Comparison of ENCODE assay signal across 34 cellular contexts in the genomic region with DNA sequence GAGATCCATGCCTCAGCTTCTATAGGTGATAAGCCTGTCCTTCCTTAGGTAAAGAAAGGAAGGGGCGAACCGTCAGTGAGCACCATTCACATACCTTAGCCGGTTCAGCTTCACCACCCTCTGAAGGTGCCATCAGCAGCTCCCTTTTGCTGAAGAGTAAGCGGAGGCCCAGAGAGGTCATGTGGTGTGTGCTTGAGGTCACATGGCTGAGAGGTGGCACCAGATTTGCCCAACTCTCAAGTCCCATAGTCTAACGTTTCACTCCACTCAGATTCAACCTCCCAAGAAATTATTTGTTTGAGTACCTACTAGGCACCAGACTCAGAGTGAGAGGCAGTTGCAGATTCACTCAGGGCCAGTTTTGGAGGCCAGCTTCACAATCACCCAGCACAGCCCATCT. TPM values are rescaled to one million over a fixed set of nuclear protein-coding genes. Genes with fewer than 3 reads are reported as not detected.
"Had no signal": no experiment of that assay in that cellular context is flagged by ENCODE, and none has a peak within 500 bp of the region (broad histone marks: within the 10 kb centered on the region; RNA-seq: fewer than 3 reads in every experiment).

No MANE protein-coding gene starts in this region.

- DNase-seq: naive thymus-derived CD8-positive, alpha-beta T cell; nephron progenitor cell; nucleus accumbens; pancreas; retina; spleen; stimulated activated CD4-positive, alpha-beta T cell treated with anti-CD3 and anti-CD28 coated beads, Interleukin-12 subunit alpha, Interleukin-12 subunit beta, amount 100 ng/mL, for 4 hours; stimulated activated CD4-positive, alpha-beta T cell treated with anti-CD3 and anti-CD28 coated beads, Interleukin-1b, Interleukin-23, amount 100 ng/mL, for 48 hours; stimulated activated CD4-positive, alpha-beta T cell treated with anti-CD3 and anti-CD28 coated beads, Interleukin-4, amount 100 ng/mL, for 1 hour; stimulated activated CD4-positive, alpha-beta T cell treated with anti-CD3 and anti-CD28 coated beads, Interleukin-4, amount 100 ng/mL, for 4 hours; stimulated activated CD8-positive, alpha-beta memory T cell treated with anti-CD3 and anti-CD28 coated beads, Interleukin-4, amount 100 ng/mL, for 48 hours; stimulated activated naive CD4-positive, alpha-beta T cell; stimulated activated naive CD8-positive, alpha-beta T cell treated with anti-CD3 and anti-CD28 coated beads, Interleukin-15, amount 100 ng/mL, for 72 hours; stimulated activated naive CD8-positive, alpha-beta T cell treated with anti-CD3 and anti-CD28 coated beads, Interleukin-15, Interleukin-2, amounts not matched to agents 100 U/mL and 50 U/mL, for 24 hours; substantia nigra; testis; tibial artery; transverse colon; upper lobe of right lung; uterus had no signal

- FAIRE-seq: pancreas had no signal

- ATAC-seq: naive thymus-derived CD8-positive, alpha-beta T cell; natural killer cell treated with Interleukin-12 subunit alpha and Interleukin-12 subunit beta and Interleukin-15 and Interleukin-18, amount 100 ng/mL, for 72 hours; pancreas; sciatic nerve; stimulated activated memory B cell treated with anti-CD40 and anti-IgM and Interleukin-4, amounts not matched to agents 10 μg/mL and 1 μg/mL and 100 μg/mL, for 72 hours; stimulated activated naive CD8-positive, alpha-beta T cell treated with anti-CD3 and anti-CD28 coated beads, Interleukin-15, amount 100 ng/mL, for 72 hours; stimulated activated naive CD8-positive, alpha-beta T cell treated with anti-CD3 and anti-CD28 coated beads, Interleukin-15, Interleukin-2, amounts not matched to agents 100 U/mL and 50 U/mL, for 24 hours; upper lobe of right lung had no signal

- H3K4me1 ChIP-seq: pancreas, prostate gland, right atrium auricular region, spleen, suprapubic skin, testis, tibial artery, transverse colon, upper lobe of right lung, uterus had no signal

- H3K27me3 ChIP-seq: pancreas, right atrium auricular region, spleen, suprapubic skin, testis, tibial artery, transverse colon, upper lobe of right lung, uterus had no signal

- H3K4me3 ChIP-seq: pancreas, prostate gland, right atrium auricular region, skin epidermis, smooth muscle cell, spleen, suprapubic skin, testis, tibial artery, transverse colon, upper lobe of right lung, uterus had no signal

- H3K36me3 ChIP-seq: neutrophil, pancreas, prostate gland, right atrium auricular region, spleen, suprapubic skin, tibial artery, transverse colon, upper lobe of right lung, uterus had no signal

- H3K9me3 ChIP-seq: neutrophil, pancreas, prostate gland, right atrium auricular region, spleen, suprapubic skin, testis, tibial artery, transverse colon, upper lobe of right lung, uterus had no signal

- H3K27ac ChIP-seq: neutrophil, pancreas, prostate gland, right atrium auricular region, skin epidermis, spleen, suprapubic skin, testis, tibial artery, transverse colon, upper lobe of right lung, uterus had no signal

- H3K4me2 ChIP-seq: smooth muscle cell had no signal

RNA-seq across cellular contexts. Expression of gene RSPO4, which starts 18.5 kb away (rescaled TPM):
- total RNA-seq: neural crest cell, omental fat pad, osteocyte, pulmonary artery endothelial cell, transverse colon, urinary bladder had no signal
- polyA plus RNA-seq: naive thymus-derived CD8-positive, alpha-beta T cell had no signal
